In the genomic region with DNA sequence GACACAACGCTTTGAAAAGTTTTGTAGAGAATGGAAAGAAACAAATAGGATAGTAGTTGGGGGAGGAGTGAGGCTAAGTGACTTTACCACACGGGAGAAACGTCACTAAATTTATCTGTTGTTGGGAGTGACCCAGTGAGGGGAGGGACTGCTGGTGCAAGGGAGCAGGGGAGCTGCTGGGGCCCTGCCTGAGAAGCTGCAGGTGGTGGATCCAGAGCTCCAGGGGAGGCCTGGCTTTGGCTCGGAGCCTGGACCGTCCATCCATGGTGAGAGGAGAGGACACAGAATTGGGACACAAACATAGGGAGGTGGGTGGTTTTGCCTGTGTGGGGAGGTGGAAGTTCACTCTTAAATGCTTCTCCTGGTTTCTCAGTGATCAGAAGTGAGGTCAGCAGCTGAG, we compare ENCODE assay signal across 16 cellular contexts.
"Had no signal": no experiment of that assay in that cellular context is flagged by ENCODE, and none has a peak within 500 bp of the region (broad histone marks: within the 10 kb centered on the region; RNA-seq: fewer than 3 reads in every experiment).

No MANE protein-coding gene starts in this region.

- H2AFZ ChIP-seq: hepatocyte had no signal

- H3K4me1 Mint-ChIP-seq: naive B cell had no signal

- H3K27me3 Mint-ChIP-seq: dendritic cell treated with granulocyte-macrophage colony-stimulating factor and Interleukin-4, amounts not matched to agents 40 ng/mL and 50 ng/mL, for 4 days had no signal

- ATAC-seq: foreskin keratinocyte, left cardiac atrium, lower lobe of right lung had no signal

- H3K27ac ChIP-seq: foreskin keratinocyte, hepatocyte, left ventricle myocardium inferior, lower lobe of right lung, right atrium auricular region had no signal

- DNase-seq: erythroblast; foreskin keratinocyte; kidney; left cardiac atrium; left ventricle myocardium inferior; lower lobe of right lung; mesendoderm; naive B cell; posterior cingulate gyrus; stimulated activated CD4-positive, alpha-beta T cell treated with anti-CD3 and anti-CD28 coated beads, Interleukin-2, amount 100 ng/mL, for 48 hours; stimulated activated naive CD4-positive, alpha-beta T cell treated with Interleukin-2 at 50 U/mL for 16 hours; trophoblast cell had no signal

- H3K4me3 ChIP-seq: hepatocyte, left ventricle myocardium inferior, lower lobe of right lung, right atrium auricular region, smooth muscle cell had no signal

- H3K36me3 ChIP-seq: left ventricle myocardium inferior, lower lobe of right lung, right atrium auricular region had no signal

- H3K4me3 Mint-ChIP-seq: dendritic cell treated with granulocyte-macrophage colony-stimulating factor and Interleukin-4, amounts not matched to agents 40 ng/mL and 50 ng/mL, for 4 days; naive B cell had no signal

- H3K4me2 ChIP-seq: hepatocyte, smooth muscle cell had no signal

- H3K79me2 ChIP-seq: hepatocyte had no signal

- H3K27ac Mint-ChIP-seq: dendritic cell treated with granulocyte-macrophage colony-stimulating factor and Interleukin-4, amounts not matched to agents 40 ng/mL and 50 ng/mL, for 4 days had no signal

- H3K4me1 ChIP-seq: foreskin keratinocyte, left ventricle myocardium inferior, lower lobe of right lung, right atrium auricular region had no signal

- H3K27me3 ChIP-seq: foreskin keratinocyte, hepatocyte, right atrium auricular region had no signal

- H3K9me3 Mint-ChIP-seq: dendritic cell treated with granulocyte-macrophage colony-stimulating factor and Interleukin-4, amounts not matched to agents 40 ng/mL and 50 ng/mL, for 4 days had no signal
